Comparison of ENCODE assay signal across 24 cellular contexts in genomic region chr3:190326361-190326760, GRCh38. TPM values are rescaled to one million over a fixed set of nuclear protein-coding genes. Genes with fewer than 3 reads are reported as not detected.
DNase-seq lines count a peak whose midpoint lies in the region; ATAC-seq and TF ChIP-seq lines count a peak whose summit lies in the region.
"Had no signal": no experiment of that assay in that cellular context is flagged by ENCODE, and none has a peak within 500 bp of the region (broad histone marks: within the 10 kb centered on the region; RNA-seq: fewer than 3 reads in every experiment).

No MANE protein-coding gene starts in this region.

- H3K9me3 ChIP-seq in hepatocyte (ENCODE audit: low read depth): no peaks in the 10 kb centered on the region
- no peaks in the 10 kb centered on the region for H3K9me3 ChIP-seq in uterus
- H3K9me3 ChIP-seq: left ventricle myocardium inferior, mucosa of descending colon, thoracic aorta had no signal

- H3K4me2 ChIP-seq in hepatocyte: peak overlapping the region; percentile 9

- peaks cover 2% of the 10 kb centered on the region for H3K79me2 ChIP-seq in hepatocyte

- no peaks in the 10 kb centered on the region for H3K36me3 Mint-ChIP-seq in WTC11
- H3K36me3 Mint-ChIP-seq: stimulated activated naive B cell treated with anti-CD40 and anti-IgM and Interleukin-4, amounts not matched to agents 10 μg/mL and 1 μg/mL and 100 μg/mL, for 72 hours had no signal

- peaks cover 38% of the 10 kb centered on the region for H3K4me1 Mint-ChIP-seq in WTC11

- H3K36me3 ChIP-seq in hepatocyte (replicated peaks; ENCODE audit: insufficient read depth, low read depth) (no peaks in the 10 kb centered on the region), uterus (no peaks in the 10 kb centered on the region)
- H3K36me3 ChIP-seq: left ventricle myocardium inferior, thoracic aorta had no signal

- ATAC-seq in WTC11 (no peak), GM18867 (IDR thresholded peaks at IDR 0.05; ENCODE audit: unreplicated experiment) (no peak), omental fat pad (ENCODE audit: low FRiP score) (no peak)
- ATAC-seq: activated naive CD8-positive, alpha-beta T cell treated with anti-CD3 and anti-CD28 coated beads, Interleukin-2, amount 50 U/mL, for 24 hours; stimulated activated naive B cell treated with anti-CD40 and anti-IgM and Interleukin-4, amounts not matched to agents 10 μg/mL and 1 μg/mL and 100 μg/mL, for 72 hours had no signal

- H4K20me1 ChIP-seq in hepatocyte (ENCODE audit: insufficient read depth, poor library complexity, severe bottlenecking): no peaks in the 10 kb centered on the region

- intact Hi-C loops in uterus (cut with DNase I; ENCODE audit: low total_unique reads): no loop called here

- peak; percentile 59 for DNase-seq in DMS79 (lab: John Stamatoyannopoulos, UW)
- no peak for DNase-seq in DMS79 treated with DMSO at 0.1 percent for 48 hours (lab: John Stamatoyannopoulos, UW)
- DNase-seq in WTC11 (ENCODE audit: low spot score): no peak
- DNase-seq in hepatocyte (ENCODE audit: low spot score): no peak
- peak; percentile 17 to 55 for DNase-seq in uterus
- no peak for DNase-seq in cerebellar cortex (ENCODE audit: low spot score)
- DNase-seq in omental fat pad (ENCODE audit: low spot score): no peak
- DNase-seq: activated CD4-positive, alpha-beta memory T cell treated with anti-CD3 and anti-CD28 coated beads, Interleukin-2, amount 10 ng/mL, durations not matched to agents 7 days and 5 days; activated CD4-positive, CD25-positive, alpha-beta regulatory T cell; activated effector memory CD4-positive, alpha-beta T cell treated with anti-CD3 and anti-CD28 coated beads, Interleukin-2, amount 50 U/mL, for 16 hours; activated naive CD8-positive, alpha-beta T cell treated with anti-CD3 and anti-CD28 coated beads, Interleukin-2, amount 50 U/mL, for 24 hours; COR-L47; head of caudate nucleus; left ventricle myocardium inferior; NCI-H1436; NCI-H2171; stimulated activated CD4-positive, alpha-beta T cell treated with anti-CD3 and anti-CD28 coated beads, Interleukin-2, amount 100 ng/mL, for 24 hours; stimulated activated naive B cell treated with anti-CD40 and anti-IgM and Interleukin-4, amounts not matched to agents 10 μg/mL and 1 μg/mL and 100 μg/mL, for 72 hours; T-helper 9 cell had no signal

- no peak overlapping the region for H2AFZ ChIP-seq in hepatocyte

- H3K27me3 ChIP-seq in hepatocyte: no peaks in the 10 kb centered on the region
- H3K27me3 ChIP-seq in uterus: no peaks in the 10 kb centered on the region

- 84% methylated on average over 4 of the region's 4 CpGs for WGBS in hepatocyte (ENCODE audit: low lambda C conversion rate, missing lambda C conversion rate)

- peaks cover 11% of the 10 kb centered on the region for H3K4me1 ChIP-seq in hepatocyte (ENCODE audit: insufficient read depth)
- H3K4me1 ChIP-seq in uterus: no peaks in the 10 kb centered on the region

- H3K4me3 Mint-ChIP-seq in WTC11: no peak overlapping the region
- H3K4me3 Mint-ChIP-seq: activated CD4-positive, alpha-beta memory T cell treated with anti-CD3 and anti-CD28 coated beads, Interleukin-2, amount 10 ng/mL, durations not matched to agents 7 days and 5 days; activated naive CD8-positive, alpha-beta T cell treated with anti-CD3 and anti-CD28 coated beads, Interleukin-2, amount 50 U/mL, for 24 hours; stimulated activated naive B cell treated with anti-CD40 and anti-IgM and Interleukin-4, amounts not matched to agents 10 μg/mL and 1 μg/mL and 100 μg/mL, for 72 hours had no signal

- POLR2A ChIA-PET in WTC11 (lab: Charles Lee): no interaction called here

- peaks cover 14% of the 10 kb centered on the region for H3K27me3 Mint-ChIP-seq in WTC11 (ENCODE audit: low read depth)

- no peak for TF ChIP-seq POLR2A in uterus (IDR thresholded peaks at IDR 0.05)

- TF ChIP-seq CTCF in WTC11 (IDR thresholded peaks at IDR 0.05): no peak
- no peak for TF ChIP-seq CTCF in hepatocyte (IDR thresholded peaks at IDR 0.05; ENCODE audit: poor library complexity)
- TF ChIP-seq CTCF in uterus (IDR thresholded peaks at IDR 0.05): no peak
- no peak for TF ChIP-seq CTCF in omental fat pad (IDR thresholded peaks at IDR 0.05)

- no peak overlapping the region for H3K27ac ChIP-seq in hepatocyte
- H3K27ac ChIP-seq in uterus: peak overlapping the region; percentile 76 to 83
- H3K27ac ChIP-seq: 22Rv1, left ventricle myocardium inferior, RWPE1, thoracic aorta had no signal

- no peak overlapping the region for H3K4me3 ChIP-seq in hepatocyte
- H3K4me3 ChIP-seq in uterus: no peak overlapping the region
- H3K4me3 ChIP-seq: left ventricle myocardium inferior, mucosa of descending colon, thoracic aorta had no signal

- H3K27ac Mint-ChIP-seq in WTC11: peak overlapping the region; percentile 13; the same call in 1 of the 2 replicates
- H3K27ac Mint-ChIP-seq: activated CD4-positive, alpha-beta memory T cell treated with anti-CD3 and anti-CD28 coated beads, Interleukin-2, amount 10 ng/mL, durations not matched to agents 7 days and 5 days; activated naive CD8-positive, alpha-beta T cell treated with anti-CD3 and anti-CD28 coated beads, Interleukin-2, amount 50 U/mL, for 24 hours; stimulated activated naive B cell treated with anti-CD40 and anti-IgM and Interleukin-4, amounts not matched to agents 10 μg/mL and 1 μg/mL and 100 μg/mL, for 72 hours had no signal

- H3K9me3 Mint-ChIP-seq in WTC11: no peaks in the 10 kb centered on the region
- H3K9me3 Mint-ChIP-seq: activated CD4-positive, alpha-beta memory T cell treated with anti-CD3 and anti-CD28 coated beads, Interleukin-2, amount 10 ng/mL, durations not matched to agents 7 days and 5 days; activated naive CD8-positive, alpha-beta T cell treated with anti-CD3 and anti-CD28 coated beads, Interleukin-2, amount 50 U/mL, for 24 hours; stimulated activated naive B cell treated with anti-CD40 and anti-IgM and Interleukin-4, amounts not matched to agents 10 μg/mL and 1 μg/mL and 100 μg/mL, for 72 hours had no signal

- CTCF ChIA-PET in WTC11 (lab: Charles Lee): no interaction called here

- H3K9me2 ChIP-seq in hepatocyte (replicated peaks; ENCODE audit: insufficient read depth): no peaks in the 10 kb centered on the region

TF ChIP-seq in WTC11, 78 proteins besides CTCF, POLR2A, EP300 and RAD21:
- TF ChIP-seq ZNF281 (CRISPR knock-in tag; IDR thresholded peaks at IDR 0.05) (no peak), SMAD3 (CRISPR knock-in tag; IDR thresholded peaks at IDR 0.05; ENCODE audit: borderline replicate concordance) (no peak), TEAD1 (CRISPR knock-in tag; IDR thresholded peaks at IDR 0.05) (no peak)

RNA-seq across cellular contexts. Expression of gene CLDN1, which starts 4.1 kb away (rescaled TPM):
- 4.4 to 5.9 TPM (median 5.7 TPM) in 3 replicates for total RNA-seq in WTC11 (2021)
- 106 and 123 TPM in 2 replicates for total RNA-seq in hepatocyte
- polyA plus RNA-seq in hepatocyte: 45.3 and 46.9 TPM in 2 replicates
- total RNA-seq in uterus: 100 to 1,000 TPM in 1 of 4 donors, 10 to 100 TPM in 3; 15.1 to 200 (median 38.6) TPM
- total RNA-seq in omental fat pad: 100 to 1,000 TPM in 1 of 4 donors, 10 to 100 TPM in 2, 1 to 10 TPM in 1; 2.7 to 184 (median 58.3) TPM
- total RNA-seq: activated CD4-positive, alpha-beta memory T cell treated with anti-CD3 and anti-CD28 coated beads, Interleukin-2, amount 10 ng/mL, durations not matched to agents 7 days and 5 days had no signal

Comparison
In these comparisons a context has a peak if more than half of its experiments do, and no peak if none do; other contexts are left out.
1. DNase-seq: peak in DMS79 (single experiment) and uterus (2 of 2); none in DMS79 treated with DMSO at 0.1 percent for 48 hours (single experiment), WTC11 (single experiment), hepatocyte (single experiment), cerebellar cortex (single experiment) and omental fat pad (single experiment).